In the genomic region with DNA sequence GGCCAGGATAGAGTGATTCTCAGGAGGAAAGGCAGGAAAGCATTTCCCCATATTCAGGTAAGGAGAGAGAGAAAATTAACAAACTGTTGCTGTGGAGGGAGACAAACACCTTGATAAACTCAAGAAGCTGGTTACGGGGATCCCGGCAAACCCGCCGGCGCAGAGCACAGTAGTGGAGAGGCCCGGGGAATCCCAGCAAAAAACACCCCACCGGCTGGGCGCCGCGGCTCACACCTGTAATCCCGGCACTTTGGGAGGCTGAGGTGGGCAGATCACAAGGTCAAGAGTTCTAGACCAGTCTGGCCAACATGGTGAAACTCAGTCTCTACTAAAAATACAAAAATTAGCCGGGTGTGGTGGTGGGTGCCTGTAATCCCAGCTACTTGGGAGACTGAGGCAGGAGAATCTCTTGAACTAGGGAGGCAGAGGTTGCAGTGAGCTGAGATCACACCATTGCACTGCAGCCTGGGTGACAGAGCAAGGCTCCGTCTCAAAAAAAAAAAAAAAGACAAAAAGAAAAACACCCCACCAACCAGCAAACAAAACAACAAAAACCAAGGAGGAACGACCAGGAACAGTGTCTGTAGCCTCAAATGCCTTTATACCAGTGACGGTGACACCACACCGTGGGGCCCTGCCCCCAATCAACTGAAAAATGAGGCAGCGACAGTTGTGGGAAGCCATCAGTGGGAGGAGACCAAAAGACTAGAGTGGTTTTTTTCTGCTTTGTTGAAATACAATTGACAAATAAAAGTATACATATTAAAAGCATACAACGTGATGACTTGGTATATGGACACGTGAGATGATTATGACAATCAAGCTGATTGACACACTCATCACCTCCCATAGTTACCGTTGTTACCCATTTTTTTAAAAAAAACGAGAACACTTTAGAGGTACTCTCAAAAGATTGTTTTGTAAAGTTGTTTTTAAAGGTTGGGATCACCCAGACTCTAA, we compare ENCODE assay signal across 9 cellular contexts. TPM values are rescaled to one million over a fixed set of nuclear protein-coding genes. Genes with fewer than 3 reads are reported as not detected.
DNase-seq lines count a peak whose midpoint lies in the region; ATAC-seq lines count a peak whose summit lies in the region.
"Had no signal": no experiment of that assay in that cellular context is flagged by ENCODE, and none has a peak within 500 bp of the region (broad histone marks: within the 10 kb centered on the region; RNA-seq: fewer than 3 reads in every experiment).

No MANE protein-coding gene starts in this region.

- H3K4me3 ChIP-seq in Jurkat, Clone E6-1 (ENCODE audit: low read length) = peak overlapping the region; percentile 20

- H3K36me3 Mint-ChIP-seq in activated naive CD8-positive, alpha-beta T cell = no peaks in the 10 kb centered on the region

- no peaks in the 10 kb centered on the region for H3K9me3 Mint-ChIP-seq in activated naive CD8-positive, alpha-beta T cell (ENCODE audit: low read depth)

- ATAC-seq in HG03095 (IDR thresholded peaks at IDR 0.05; ENCODE audit: unreplicated experiment) = no peak

- DNase-seq in Jurkat, Clone E6-1 (ENCODE audit: low read depth, low spot score) = peak; percentile 96
- DNase-seq in T-helper 22 cell (ENCODE audit: low read depth) (peak; percentile 37), NCI-H1048 (lab: John Stamatoyannopoulos, UW) (no peak), NCI-H1105 (lab: John Stamatoyannopoulos, UW) (no peak), mucosa of gallbladder (ENCODE audit: low spot score) (no peak)
- DNase-seq in stimulated activated CD4-positive, alpha-beta T cell treated with anti-CD3 and anti-CD28 coated beads, Interleukin-2, amount 100 ng/mL, for 24 hours = peak; percentile 42 to 51

- peaks cover 26% of the 10 kb centered on the region for H3K4me1 Mint-ChIP-seq in activated naive CD8-positive, alpha-beta T cell (ENCODE audit: low read depth)

- no peaks in the 10 kb centered on the region for H3K27me3 Mint-ChIP-seq in activated naive CD8-positive, alpha-beta T cell

- H3K27ac Mint-ChIP-seq in activated naive CD8-positive, alpha-beta T cell = no peak overlapping the region
- H3K27ac Mint-ChIP-seq: H9 had no signal

- H3K4me3 Mint-ChIP-seq in activated naive CD8-positive, alpha-beta T cell = peak overlapping the region; percentile 57
- H3K4me3 Mint-ChIP-seq: H9 had no signal

RNA-seq across cellular contexts. Expression of gene IDH2, which starts 40.2 kb away (rescaled TPM):
- polyA plus RNA-seq in Jurkat, Clone E6-1 (2012; ENCODE audit: insufficient read depth, insufficient read length) = 437 TPM
- 73.2 TPM for total RNA-seq in mucosa of gallbladder

RNA-seq across cellular contexts. Expression of gene SEMA4B, which starts 58.6 kb away (rescaled TPM):
- 13.9 TPM for polyA plus RNA-seq in Jurkat, Clone E6-1 (2012; ENCODE audit: insufficient read depth, insufficient read length)
- total RNA-seq in mucosa of gallbladder = 79.7 TPM

Comparison
In these comparisons a context has a peak if more than half of its experiments do, and no peak if none do; other contexts are left out.
1. DNase-seq: peak in Jurkat, Clone E6-1 (single experiment), T-helper 22 cell (single experiment) and stimulated activated CD4-positive, alpha-beta T cell treated with anti-CD3 and anti-CD28 coated beads, Interleukin-2, amount 100 ng/mL, for 24 hours (2 of 2); none in NCI-H1048 (single experiment), NCI-H1105 (single experiment) and mucosa of gallbladder (single experiment).